In the genomic region with DNA sequence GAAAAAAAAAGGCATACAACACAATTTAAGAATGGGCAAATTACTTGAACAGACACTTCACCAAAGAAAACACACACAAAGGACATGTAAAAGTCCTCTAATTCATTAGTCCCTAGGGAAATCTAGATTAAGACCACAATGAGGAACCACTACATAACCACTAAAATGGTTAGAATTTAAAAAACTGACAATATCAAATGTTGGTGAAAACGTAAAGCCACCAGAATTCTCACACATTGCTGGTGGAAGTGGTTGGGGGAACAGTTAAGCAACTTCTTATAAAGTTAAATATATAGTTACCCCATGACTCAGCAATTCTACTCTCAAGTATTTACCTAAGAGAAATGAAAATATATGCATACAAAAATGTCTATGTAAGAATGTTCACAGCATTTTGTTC, we compare ENCODE assay signal across 1 cellular context.
TF ChIP-seq lines count a peak whose summit lies in the region.

No MANE protein-coding gene starts in this region.

TF ChIP-seq in HepG2, 621 proteins besides CTCF, POLR2A, EP300 and RAD21:
- TF ChIP-seq RELA (CRISPR knock-in tag; IDR thresholded peaks at IDR 0.05) (no peak), NFE2 (CRISPR knock-in tag; IDR thresholded peaks at IDR 0.05) (peak; percentile 38; the same call in 1 of the 2 replicates), KAT2B (IDR thresholded peaks at IDR 0.05; ENCODE audit: borderline replicate concordance, low read depth, low read length) (no peak), POGZ (CRISPR knock-in tag; IDR thresholded peaks at IDR 0.05) (no peak), MATR3 (CRISPR knock-in tag; IDR thresholded peaks at IDR 0.05) (no peak), TMF1 (CRISPR knock-in tag; IDR thresholded peaks at IDR 0.05; ENCODE audit: low read depth) (no peak), NFE2L2 (IDR thresholded peaks at IDR 0.05; ENCODE audit: low read length) (peak; percentile 96), MAFF (IDR thresholded peaks at IDR 0.05; ENCODE audit: low read depth, low read length) (peak; percentile 80), TCF7 (IDR thresholded peaks at IDR 0.05; ENCODE audit: low read depth) (no peak), MYPOP (CRISPR knock-in tag; IDR thresholded peaks at IDR 0.05) (no peak), MAFK (conservative IDR thresholded peaks at IDR 0.05 in 1 of 2, IDR thresholded peaks at IDR 0.05 in 1 of 2; ENCODE audit: low read length in 2 of 2) (peak; percentile 87 to 88)
